Comparison of ENCODE assay signal across 1 cellular context in genomic region chr16:2883027-2883846, GRCh38.
TF ChIP-seq lines count a peak whose summit lies in the region.

Gene FLYWCH2 (plus strand): TSS chr16:2883215. CDS start chr16:2896450, 13,235 bp downstream.

TF ChIP-seq in HepG2, 621 proteins besides CTCF, POLR2A, EP300 and RAD21 (continued from another document and continues in another):
- TF ChIP-seq ZFY (CRISPR knock-in tag; IDR thresholded peaks at IDR 0.05) (peak; percentile 87), ZNF468 (CRISPR knock-in tag; IDR thresholded peaks at IDR 0.05) (no peak), ZNF138 (CRISPR knock-in tag; IDR thresholded peaks at IDR 0.05; ENCODE audit: low read depth) (no peak), TRIM22 (IDR thresholded peaks at IDR 0.05) (no peak), ERF (CRISPR knock-in tag; IDR thresholded peaks at IDR 0.05) (no peak), SIX4 (CRISPR knock-in tag; IDR thresholded peaks at IDR 0.05) (peak; percentile 42; the same call in 1 of the 2 replicates), ARID5B (CRISPR knock-in tag; IDR thresholded peaks at IDR 0.05) (0 out of 2 replicates have a peak, but pooled peaks have one; percentile 19), CEBPG (CRISPR knock-in tag; IDR thresholded peaks at IDR 0.05) (0 out of 2 replicates have a peak, but pooled peaks have one; percentile 8), ZNF670 (CRISPR knock-in tag; IDR thresholded peaks at IDR 0.05; ENCODE audit: borderline replicate concordance) (peak; percentile 68; the same call in 1 of the 2 replicates), HNF4G (IDR thresholded peaks at IDR 0.05; ENCODE audit: borderline replicate concordance, low read depth, low read length) (no peak), HNF4G (CRISPR knock-in tag; IDR thresholded peaks at IDR 0.05; ENCODE audit: borderline replicate concordance, low read depth) (no peak), SPEN (CRISPR knock-in tag; IDR thresholded peaks at IDR 0.05; ENCODE audit: low read depth) (no peak; the same call in 1 of the 2 replicates), MEIS1 (CRISPR knock-in tag; IDR thresholded peaks at IDR 0.05; ENCODE audit: borderline replicate concordance) (peak; percentile 89), TFE3 (CRISPR knock-in tag; IDR thresholded peaks at IDR 0.05) (no peak), ZNF761 (CRISPR knock-in tag; conservative IDR thresholded peaks at IDR 0.05) (0 out of 2 replicates have a peak, but pooled peaks have one; percentile 33), SP4 (CRISPR knock-in tag; IDR thresholded peaks at IDR 0.05) (peak; percentile 86), SP1 (IDR thresholded peaks at IDR 0.05) (no peak), SP1 (CRISPR knock-in tag; IDR thresholded peaks at IDR 0.05) (peak; percentile 70; the same call in 1 of the 2 replicates), ZBTB26 (CRISPR knock-in tag; IDR thresholded peaks at IDR 0.05; ENCODE audit: borderline replicate concordance) (no peak; the same call in 1 of the 2 replicates), ZBTB25 (CRISPR knock-in tag; IDR thresholded peaks at IDR 0.05) (no peak), E2F1 (CRISPR knock-in tag; IDR thresholded peaks at IDR 0.05) (0 out of 2 replicates have a peak, but pooled peaks have one; percentile 29), ZNF740 (CRISPR knock-in tag; IDR thresholded peaks at IDR 0.05) (peak; percentile 77), KDM1A (CRISPR knock-in tag; IDR thresholded peaks at IDR 0.05) (no peak), SOX6 (IDR thresholded peaks at IDR 0.05) (no peak), SOX6 (CRISPR knock-in tag; IDR thresholded peaks at IDR 0.05) (no peak; the same call in none of the 2 replicates), ZNF788 (CRISPR knock-in tag; IDR thresholded peaks at IDR 0.05; ENCODE audit: borderline replicate concordance) (peak; percentile 79; the same call in 1 of the 2 replicates), ZNF264 (CRISPR knock-in tag; IDR thresholded peaks at IDR 0.05) (peak; percentile 100), ZNF335 (CRISPR knock-in tag; IDR thresholded peaks at IDR 0.05) (no peak), MXD4 (CRISPR knock-in tag; IDR thresholded peaks at IDR 0.05) (peak; percentile 75), PAXIP1 (CRISPR knock-in tag; conservative IDR thresholded peaks at IDR 0.05) (peak; percentile 75), RBM22 (optimal IDR thresholded peaks at IDR 0.05; ENCODE audit: low read length) (no peak), ZNF280B (CRISPR knock-in tag; IDR thresholded peaks at IDR 0.05; ENCODE audit: borderline replicate concordance) (no peak; the same call in 1 of the 2 replicates), ZC3H4 (CRISPR knock-in tag; IDR thresholded peaks at IDR 0.05; ENCODE audit: borderline replicate concordance) (no peak), ZNF282 (IDR thresholded peaks at IDR 0.05; ENCODE audit: partially characterized antibody) (no peak), ZBTB43 (CRISPR knock-in tag; conservative IDR thresholded peaks at IDR 0.05) (no peak; the same call in 1 of the 2 replicates), SKIL (CRISPR knock-in tag; IDR thresholded peaks at IDR 0.05; ENCODE audit: borderline replicate concordance) (no peak), ZNF780A (CRISPR knock-in tag; IDR thresholded peaks at IDR 0.05) (no peak), BHLHE40 (IDR thresholded peaks at IDR 0.05; ENCODE audit: low read length) (peak; percentile 25; the same call in 1 of the 2 replicates), PLSCR1 (CRISPR knock-in tag; IDR thresholded peaks at IDR 0.05; ENCODE audit: borderline replicate concordance) (no peak)
